ENCODE assay signal across 3 cellular contexts in the genomic region with DNA sequence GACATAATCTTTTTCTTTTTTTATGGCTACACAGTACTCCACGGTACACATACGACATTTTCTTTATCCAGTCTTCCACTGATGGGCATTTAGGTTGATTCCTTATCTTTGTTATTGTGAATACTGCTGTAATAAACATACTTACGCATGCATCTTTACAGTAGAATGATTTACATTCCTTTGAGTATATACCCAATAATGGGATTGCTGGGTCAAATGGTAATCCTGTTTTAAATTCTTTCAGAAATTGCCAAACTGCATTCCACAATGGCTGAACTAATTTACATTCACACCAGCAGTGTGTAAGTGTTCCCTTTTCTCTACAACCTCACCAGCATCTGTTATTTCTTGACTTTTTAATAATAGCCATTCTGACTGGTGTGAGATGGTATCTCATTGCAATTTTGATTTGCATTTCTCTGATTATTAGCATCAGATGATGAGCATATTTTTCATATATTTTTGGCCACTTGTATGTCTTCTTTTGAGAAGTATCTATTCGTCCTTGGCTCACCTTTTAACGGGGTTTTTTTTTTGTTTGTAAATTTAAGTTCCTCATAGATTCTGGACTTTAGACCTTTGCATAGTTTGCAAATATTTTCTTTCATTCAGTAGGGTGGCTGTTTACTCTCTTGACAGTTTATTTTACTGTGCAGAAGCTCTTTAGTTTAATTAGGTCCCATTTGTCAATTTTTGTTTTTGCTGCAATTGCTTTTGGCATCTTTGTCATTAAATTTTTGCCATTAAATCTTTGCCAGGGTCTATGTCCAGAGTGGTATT. TPM values are rescaled to one million over a fixed set of nuclear protein-coding genes. Genes with fewer than 3 reads are reported as not detected.
"Had no signal": no experiment of that assay in that cellular context is flagged by ENCODE, and none has a peak within 500 bp of the region (broad histone marks: within the 10 kb centered on the region; RNA-seq: fewer than 3 reads in every experiment).

No MANE protein-coding gene starts in this region.

RNA-seq across cellular contexts. Expression of gene SERPIND1, which starts 52.6 kb away (rescaled TPM):
- total RNA-seq: GM23248, H4, HT-29 had no signal
